ENCODE assay signal across 12 cellular contexts in the genomic region with DNA sequence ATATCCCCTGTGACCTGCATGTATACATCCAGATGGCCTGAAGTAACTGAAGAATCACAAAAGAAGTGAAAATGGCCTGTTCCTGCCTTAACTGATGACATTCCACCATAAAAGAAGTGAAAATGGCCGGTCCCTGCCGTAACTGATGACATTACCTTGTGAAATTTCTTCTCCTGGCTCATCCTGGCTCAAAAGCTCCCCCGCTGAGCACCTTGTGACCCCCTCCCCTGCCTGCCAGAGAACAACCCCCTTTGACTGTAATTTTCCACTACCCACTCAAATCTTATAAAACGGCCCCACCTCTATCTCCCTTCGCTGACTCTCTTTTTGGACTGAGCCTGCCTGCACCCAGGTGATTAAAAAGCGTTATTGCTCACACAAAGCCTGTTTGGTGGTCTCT. TPM values are rescaled to one million over a fixed set of nuclear protein-coding genes. Genes with fewer than 3 reads are reported as not detected.
A peak's percentile ranks its signal among the peaks of the same experiment; 100 is the strongest.
DNase-seq lines count a peak whose midpoint lies in the region; TF ChIP-seq lines count a peak whose summit lies in the region.
"Not testable (repeated sequence)": the region's sequence is repeated elsewhere in the genome, so short reads cannot be mapped to it uniquely, and the experiment has no call there.
"Had no signal": no experiment of that assay in that cellular context is flagged by ENCODE, and none has a peak within 500 bp of the region (broad histone marks: within the 10 kb centered on the region; RNA-seq: fewer than 3 reads in every experiment).

No MANE protein-coding gene starts in this region.

- H3K9me3 Mint-ChIP-seq in H9, result not testable (repeated sequence)
- peaks cover 11% of the 10 kb centered on the region for H3K9me3 Mint-ChIP-seq in endodermal cell

- H3K9me2 ChIP-seq in PC-9 (ENCODE audit: insufficient read depth), result not testable (repeated sequence)

- H3K79me1 ChIP-seq in H9 (ENCODE audit: insufficient read depth, low read depth, low read length, poor library complexity, severe bottlenecking); mesendoderm (ENCODE audit: low read length): not testable (repeated sequence)

- H3K4me3 Mint-ChIP-seq in H9, endodermal cell: not testable (repeated sequence)

- not testable (repeated sequence) for H3K27me3 ChIP-seq in H9 (ENCODE audit: insufficient read depth, low read length); PC-9 (ENCODE audit: insufficient read depth, low read depth); endodermal cell (ENCODE audit: control insufficient read depth, insufficient read depth, low read length, poor library complexity, severe bottlenecking); mesendoderm (ENCODE audit: insufficient read depth, low read length, poor library complexity)

- POLR2A ChIA-PET in PC-9 (lab: Charles Lee; ENCODE audit: unreplicated experiment), result not testable (repeated sequence)

- H3K23ac ChIP-seq in H9 (ENCODE audit: insufficient read length, low read depth, low read length); mesendoderm (ENCODE audit: low read length): not testable (repeated sequence)

- H2BK15ac ChIP-seq in H9 (ENCODE audit: low read depth, low read length), result not testable (repeated sequence)
- H2BK15ac ChIP-seq in mesendoderm (replicated peaks; ENCODE audit: low read depth), result peak overlapping the region; percentile 65

- not testable (repeated sequence) for H4K8ac ChIP-seq in H9 (replicated peaks; ENCODE audit: insufficient read length, low read depth, low read length); mesendoderm (ENCODE audit: low read depth, low read length)

- H3K18ac ChIP-seq in H9 (ENCODE audit: insufficient read length, low read depth, low read length); mesendoderm (ENCODE audit: low read length): not testable (repeated sequence)

- H3K4me1 ChIP-seq in H9 (ENCODE audit: insufficient read depth, low read length); PC-9 (replicated peaks; ENCODE audit: insufficient read depth); mesendoderm (ENCODE audit: control insufficient read depth, low read depth, low read length): not testable (repeated sequence)
- peaks cover 16% of the 10 kb centered on the region for H3K4me1 ChIP-seq in endodermal cell (ENCODE audit: control insufficient read depth, insufficient read depth, low read length)

- H2BK12ac ChIP-seq in H9 (ENCODE audit: insufficient read length, low read depth, low read length), result not testable (repeated sequence)

- H3K27me3 Mint-ChIP-seq in H9 (ENCODE audit: low read depth); endodermal cell (ENCODE audit: insufficient read depth): not testable (repeated sequence)

- no CpG with 5 or more reads among the region's 6 CpGs for WGBS in H9 (ENCODE audit: extremely low coverage, insufficient read length, low lambda C conversion rate)
- WGBS in endodermal cell (ENCODE audit: insufficient coverage in 1 of 2, insufficient read length in 1 of 2), 2 experiments, result 75 to 85% methylated on average over 5 to 6 of the region's 6 CpGs
- WGBS in mesendoderm (ENCODE audit: extremely low coverage, insufficient coverage, low lambda C conversion rate), result no CpG with 5 or more reads among the region's 6 CpGs

- not testable (repeated sequence) for H3K56ac ChIP-seq in H9 (ENCODE audit: insufficient read length, low read depth, low read length)
- peak overlapping the region; percentile 63 for H3K56ac ChIP-seq in mesendoderm (ENCODE audit: low read length)

- H2AFZ ChIP-seq in H9 (ENCODE audit: low read length), result not testable (repeated sequence)
- 0 out of 2 replicates have a peak overlapping the region, but pooled peaks have one; percentile 59 for H2AFZ ChIP-seq in PC-9

- not testable (repeated sequence) for H3K4ac ChIP-seq in H9 (ENCODE audit: low read depth, low read length)
- peak overlapping the region; percentile 31 for H3K4ac ChIP-seq in mesendoderm (ENCODE audit: low read depth, low read length)

- H3K36me3 Mint-ChIP-seq in H9 (ENCODE audit: insufficient read depth in 1 of 3, low read depth in 3 of 3); endodermal cell (ENCODE audit: low read depth): not testable (repeated sequence)

- H2AK5ac ChIP-seq in H9 (ENCODE audit: insufficient read length, low read length); mesendoderm (ENCODE audit: low read length): not testable (repeated sequence)

- not testable (repeated sequence) for TF ChIP-seq CTCF in H9 (conservative IDR thresholded peaks at IDR 0.05); PC-9 (conservative IDR thresholded peaks at IDR 0.05); endodermal cell (conservative IDR thresholded peaks at IDR 0.05)

- not testable (repeated sequence) for DNase-seq in H9, PC-9
- DNase-seq in endodermal cell (peak; percentile 82), mesendoderm (peak; percentile 76)

- not testable (repeated sequence) for H3K36me3 ChIP-seq in PC-9 (ENCODE audit: low read depth); endodermal cell (ENCODE audit: control insufficient read depth, insufficient read depth, low read length); mesendoderm (ENCODE audit: control insufficient read depth, insufficient read depth, low read length)

- not testable (repeated sequence) for BruUV-seq in PC-9 (replicated peaks; lab: Mats Ljungman, UMichigan)

- H4K5ac ChIP-seq in H9 (ENCODE audit: insufficient read length, low read depth, low read length); mesendoderm (ENCODE audit: low read length): not testable (repeated sequence)

- H3K79me2 ChIP-seq in H9 (ENCODE audit: insufficient read depth, low read length); PC-9 (ENCODE audit: low read depth); mesendoderm (ENCODE audit: control insufficient read depth, insufficient read depth, low read length): not testable (repeated sequence)

- peak overlapping the region in 1 of 3 experiments; percentile 58; a peak in 2 of 7 replicates for H3K27ac Mint-ChIP-seq in H9
- peak overlapping the region; percentile 35 for H3K27ac Mint-ChIP-seq in endodermal cell

- not testable (repeated sequence) for H3T11ph ChIP-seq in H9 (ENCODE audit: low read length)

- H3K4me3 ChIP-seq in PC-9; endodermal cell (ENCODE audit: low read length); mesendoderm (ENCODE audit: low read length): not testable (repeated sequence)

- H3K9me3 ChIP-seq in H9 (ENCODE audit: control insufficient read depth, low read depth, low read length); PC-9 (ENCODE audit: insufficient read depth, low read depth); endodermal cell (ENCODE audit: control insufficient read depth, low read length): not testable (repeated sequence)

- H3K4me1 Mint-ChIP-seq in H9 (peaks cover 5 to 13% of the 10 kb centered on the region in 2 experiments), endodermal cell (peaks cover 43% of the 10 kb centered on the region)

- peak overlapping the region; percentile 66 for H2BK20ac ChIP-seq in H9 (ENCODE audit: low read depth, low read length, poor library complexity, severe bottlenecking)

- not testable (repeated sequence) for H3K23me2 ChIP-seq in H9 (ENCODE audit: insufficient read length, low read depth, low read length, poor library complexity, severe bottlenecking)

- intact Hi-C loops in PC-9 (cut with micrococcal nuclease; ENCODE audit: unreplicated experiment), result not testable (repeated sequence)

- not testable (repeated sequence) for H4K91ac ChIP-seq in H9 (ENCODE audit: insufficient read length, low read depth, low read length)

- not testable (repeated sequence) for H2BK5ac ChIP-seq in H9 (ENCODE audit: insufficient read length, low read length)
- H2BK5ac ChIP-seq in mesendoderm (ENCODE audit: low read length), result peak overlapping the region; percentile 47

- H3K14ac ChIP-seq in H9 (ENCODE audit: insufficient read depth, low read length), result not testable (repeated sequence)

- H3K27ac ChIP-seq in H9 (ENCODE audit: insufficient read length, low read depth, low read length); PC-9; endodermal cell (ENCODE audit: low read depth, low read length): not testable (repeated sequence)
- H3K27ac ChIP-seq in mesendoderm (ENCODE audit: low read depth, low read length), result peak overlapping the region; percentile 83

- not testable (repeated sequence) for H3K4me2 ChIP-seq in H9 (ENCODE audit: insufficient read depth, insufficient read length, low read length); PC-9; mesendoderm (ENCODE audit: low read length)

- not testable (repeated sequence) for H3K9ac ChIP-seq in H9 (ENCODE audit: extremely low read depth, insufficient read length, low read length); endodermal cell (ENCODE audit: extremely low read depth, low read length, poor library complexity, severe bottlenecking)
- H3K9ac ChIP-seq in mesendoderm (ENCODE audit: low read length), result peak overlapping the region; percentile 35

- CTCF ChIA-PET in PC-9 (lab: Charles Lee), result not testable (repeated sequence)

- H3F3A ChIP-seq in PC-9 (ENCODE audit: insufficient read depth, low read depth), result not testable (repeated sequence)

- H2BK120ac ChIP-seq in H9 (ENCODE audit: low read depth, low read length, poor library complexity, severe bottlenecking), result not testable (repeated sequence)
- peak overlapping the region; percentile 69 for H2BK120ac ChIP-seq in mesendoderm (ENCODE audit: low read depth, low read length)

- H4K20me1 ChIP-seq in H9 (ENCODE audit: control insufficient read depth, insufficient read depth, insufficient read length); PC-9 (ENCODE audit: insufficient read depth): not testable (repeated sequence)

RNA-seq across cellular contexts. Expression of gene TMEM229A, which starts 24.6 kb away (rescaled TPM):
- total RNA-seq in H9 (2021) (0.37 and 0.46 TPM in 2 replicates), PC-9 (2021) (not detected in 2 replicates), endodermal cell (1 to 10 TPM in 1 of 2 donors, under 1 TPM in 1; 0.31 to 1.5 TPM)
- polyA plus RNA-seq in endodermal cell (2013, experiment 1 of 2), result 0.43 TPM
- 0.29 TPM for polyA plus RNA-seq in endodermal cell (2013, experiment 2 of 2)
- 2.0 TPM for polyA plus RNA-seq in mesendoderm (2013, experiment 1 of 2)
- 2.4 TPM for polyA plus RNA-seq in mesendoderm (2013, experiment 2 of 2)
- total RNA-seq: CD4-positive, alpha-beta memory T cell; CD4-positive, CD25-positive, alpha-beta regulatory T cell; CD8-positive, alpha-beta memory T cell; Daoy; G401; GM12878 had no signal
- polyA plus RNA-seq: AG04450; CD14-positive monocyte; CD4-positive, alpha-beta memory T cell; CD4-positive, CD25-positive, alpha-beta regulatory T cell; CD8-positive, alpha-beta memory T cell; GM12878 had no signal
